ENCODE assay signal across 1 cellular context in the genomic region with DNA sequence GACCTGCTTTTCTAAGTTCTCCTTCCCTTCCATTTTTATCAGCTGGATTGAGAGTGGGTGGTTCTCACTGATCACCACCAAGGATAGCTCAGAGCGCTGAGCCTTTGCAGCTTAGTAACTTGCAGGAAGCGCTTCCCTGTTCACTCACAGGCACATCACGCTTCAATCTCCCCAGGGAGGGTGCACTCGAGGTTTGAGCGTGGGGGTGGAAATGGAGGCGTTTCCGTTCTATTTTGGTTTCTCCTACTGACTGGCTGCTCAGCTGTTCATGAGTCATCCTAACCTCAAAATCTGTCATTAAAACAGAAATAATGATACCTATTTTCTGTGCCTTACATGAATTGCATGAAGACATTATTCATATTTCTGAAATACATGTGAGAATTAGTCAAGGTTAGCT.
TF ChIP-seq lines count a peak whose summit lies in the region.

No MANE protein-coding gene starts in this region.

TF ChIP-seq in K562, 482 proteins besides CTCF, POLR2A, EP300 and RAD21 (continued from another document and continues in another):
- TF ChIP-seq, protein P1, sequence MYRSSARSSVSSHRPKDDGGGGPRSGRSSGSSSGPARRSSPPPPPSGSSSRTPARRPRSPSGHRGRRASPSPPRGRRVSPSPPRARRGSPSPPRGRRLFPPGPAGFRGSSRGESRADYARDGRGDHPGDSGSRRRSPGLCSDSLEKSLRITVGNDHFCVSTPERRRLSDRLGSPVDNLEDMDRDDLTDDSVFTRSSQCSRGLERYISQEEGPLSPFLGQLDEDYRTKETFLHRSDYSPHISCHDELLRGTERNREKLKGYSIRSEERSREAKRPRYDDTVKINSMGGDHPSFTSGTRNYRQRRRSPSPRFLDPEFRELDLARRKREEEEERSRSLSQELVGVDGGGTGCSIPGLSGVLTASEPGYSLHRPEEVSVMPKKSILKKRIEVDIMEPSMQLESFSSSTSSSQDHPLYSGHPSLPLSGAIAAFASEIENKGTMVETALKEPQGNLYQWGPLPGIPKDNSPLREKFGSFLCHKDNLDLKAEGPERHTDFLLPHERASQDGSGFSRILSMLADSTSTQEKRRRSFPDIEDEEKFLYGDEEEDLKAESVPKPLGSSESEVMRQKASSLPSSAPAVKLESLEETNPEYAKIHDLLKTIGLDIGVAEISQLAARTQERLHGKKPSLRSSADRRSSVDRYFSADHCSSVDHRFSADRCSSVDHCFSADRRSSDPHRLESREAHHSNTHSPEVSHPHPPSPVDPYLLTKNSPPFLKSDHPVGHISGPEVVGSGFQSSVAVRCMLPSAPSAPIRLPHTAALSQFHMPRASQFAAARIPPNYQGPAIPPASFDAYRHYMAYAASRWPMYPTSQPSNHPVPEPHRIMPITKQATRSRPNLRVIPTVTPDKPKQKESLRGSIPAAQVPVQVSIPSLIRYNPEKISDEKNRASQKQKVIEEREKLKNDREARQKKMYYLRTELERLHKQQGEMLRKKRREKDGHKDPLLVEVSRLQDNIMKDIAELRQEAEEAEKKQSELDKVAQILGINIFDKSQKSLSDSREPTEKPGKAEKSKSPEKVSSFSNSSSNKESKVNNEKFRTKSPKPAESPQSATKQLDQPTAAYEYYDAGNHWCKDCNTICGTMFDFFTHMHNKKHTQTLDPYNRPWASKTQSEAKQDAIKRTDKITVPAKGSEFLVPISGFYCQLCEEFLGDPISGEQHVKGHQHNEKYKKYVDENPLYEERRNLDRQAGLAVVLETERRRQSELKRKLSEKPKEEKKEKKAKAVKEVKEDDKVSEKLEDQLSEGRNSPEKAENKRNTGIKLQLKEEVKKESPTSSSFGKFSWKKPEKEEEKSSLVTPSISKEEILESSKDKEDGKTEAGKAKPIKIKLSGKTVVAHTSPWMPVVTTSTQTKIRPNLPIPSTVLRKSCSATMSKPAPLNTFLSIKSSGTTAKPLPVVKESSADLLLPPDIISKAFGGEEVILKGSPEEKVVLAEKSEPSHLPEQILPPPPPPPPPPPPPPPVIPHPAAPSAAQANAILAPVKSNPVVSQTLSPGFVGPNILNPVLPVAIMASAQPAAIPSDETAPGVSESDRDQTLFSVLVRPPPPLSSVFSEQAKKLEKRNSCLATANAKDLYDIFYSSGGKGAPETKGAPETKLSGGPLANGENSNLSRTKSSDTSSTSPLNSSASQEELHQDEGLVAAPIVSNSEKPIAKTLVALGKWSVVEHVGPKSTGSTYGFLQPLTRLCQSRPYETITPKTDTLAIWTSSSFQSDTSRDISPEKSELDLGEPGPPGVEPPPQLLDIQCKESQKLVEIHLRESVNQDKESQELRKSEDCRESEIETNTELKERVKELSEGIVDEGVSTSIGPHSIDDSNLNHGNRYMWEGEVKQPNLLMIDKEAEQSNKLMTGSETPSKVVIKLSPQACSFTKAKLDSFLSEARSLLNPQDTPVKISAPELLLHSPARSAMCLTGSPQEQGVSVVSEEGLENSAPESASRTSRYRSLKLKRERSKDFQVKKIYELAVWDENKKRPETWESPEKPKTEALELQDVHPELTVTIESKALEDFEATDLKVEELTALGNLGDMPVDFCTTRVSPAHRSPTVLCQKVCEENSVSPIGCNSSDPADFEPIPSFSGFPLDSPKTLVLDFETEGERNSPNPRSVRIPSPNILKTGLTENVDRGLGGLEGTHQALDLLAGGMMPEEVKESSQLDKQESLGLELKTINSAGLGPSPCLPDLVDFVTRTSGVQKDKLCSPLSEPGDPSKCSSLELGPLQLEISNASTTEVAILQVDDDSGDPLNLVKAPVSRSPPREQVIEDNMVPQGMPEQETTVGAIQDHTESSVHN (IDR thresholded peaks at IDR 0.05; ENCODE audit: borderline replicate concordance in 1 of 2, low read depth in 1 of 2): peak in 1 of 2 experiments; percentile 57; a peak in 1 of 4 replicates
- TF ChIP-seq TAF9B (IDR thresholded peaks at IDR 0.05; ENCODE audit: partially characterized antibody) (no peak), NFE2 (IDR thresholded peaks at IDR 0.05; ENCODE audit: low read depth) (no peak), CXXC5 (CRISPR knock-in tag; IDR thresholded peaks at IDR 0.05) (no peak), FOXA3 (CRISPR knock-in tag; conservative IDR thresholded peaks at IDR 0.05 in 1 of 2, IDR thresholded peaks at IDR 0.05 in 1 of 2) (no peak), DIDO1 (tag; IDR thresholded peaks at IDR 0.05; ENCODE audit: low read depth) (no peak), FOSL1 (tag; conservative IDR thresholded peaks at IDR 0.05) (peak; percentile 44), RBM14 (IDR thresholded peaks at IDR 0.05; ENCODE audit: borderline replicate concordance, insufficient read depth, low read depth, low read length) (no peak), HDGF (IDR thresholded peaks at IDR 0.05) (no peak), PCBP1 (IDR thresholded peaks at IDR 0.05; ENCODE audit: low read depth, low read length, poor library complexity, severe bottlenecking) (no peak), FOXP1 (CRISPR knock-in tag; IDR thresholded peaks at IDR 0.05) (no peak), POLR3G (IDR thresholded peaks at IDR 0.05; ENCODE audit: extremely low read depth, insufficient read length, insufficient replicate concordance) (no peak), ETV5 (CRISPR knock-in tag; IDR thresholded peaks at IDR 0.05; ENCODE audit: low read depth) (no peak), FOXK2 (conservative IDR thresholded peaks at IDR 0.05 in 1 of 2, IDR thresholded peaks at IDR 0.05 in 1 of 2; ENCODE audit: low read depth in 2 of 2) (0 out of 4 replicates have a peak, but pooled peaks of 1 of the 2 experiments have one; percentile 39), ZNF589 (CRISPR knock-in tag; IDR thresholded peaks at IDR 0.05; ENCODE audit: low read depth) (no peak)
- TF ChIP-seq, protein P2, sequence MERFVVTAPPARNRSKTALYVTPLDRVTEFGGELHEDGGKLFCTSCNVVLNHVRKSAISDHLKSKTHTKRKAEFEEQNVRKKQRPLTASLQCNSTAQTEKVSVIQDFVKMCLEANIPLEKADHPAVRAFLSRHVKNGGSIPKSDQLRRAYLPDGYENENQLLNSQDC (CRISPR knock-in tag; IDR thresholded peaks at IDR 0.05): no peak
- TF ChIP-seq, protein P3, sequence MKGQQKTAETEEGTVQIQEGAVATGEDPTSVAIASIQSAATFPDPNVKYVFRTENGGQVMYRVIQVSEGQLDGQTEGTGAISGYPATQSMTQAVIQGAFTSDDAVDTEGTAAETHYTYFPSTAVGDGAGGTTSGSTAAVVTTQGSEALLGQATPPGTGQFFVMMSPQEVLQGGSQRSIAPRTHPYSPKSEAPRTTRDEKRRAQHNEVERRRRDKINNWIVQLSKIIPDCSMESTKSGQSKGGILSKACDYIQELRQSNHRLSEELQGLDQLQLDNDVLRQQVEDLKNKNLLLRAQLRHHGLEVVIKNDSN (CRISPR knock-in tag; IDR thresholded peaks at IDR 0.05): no peak
- TF ChIP-seq, protein P4, sequence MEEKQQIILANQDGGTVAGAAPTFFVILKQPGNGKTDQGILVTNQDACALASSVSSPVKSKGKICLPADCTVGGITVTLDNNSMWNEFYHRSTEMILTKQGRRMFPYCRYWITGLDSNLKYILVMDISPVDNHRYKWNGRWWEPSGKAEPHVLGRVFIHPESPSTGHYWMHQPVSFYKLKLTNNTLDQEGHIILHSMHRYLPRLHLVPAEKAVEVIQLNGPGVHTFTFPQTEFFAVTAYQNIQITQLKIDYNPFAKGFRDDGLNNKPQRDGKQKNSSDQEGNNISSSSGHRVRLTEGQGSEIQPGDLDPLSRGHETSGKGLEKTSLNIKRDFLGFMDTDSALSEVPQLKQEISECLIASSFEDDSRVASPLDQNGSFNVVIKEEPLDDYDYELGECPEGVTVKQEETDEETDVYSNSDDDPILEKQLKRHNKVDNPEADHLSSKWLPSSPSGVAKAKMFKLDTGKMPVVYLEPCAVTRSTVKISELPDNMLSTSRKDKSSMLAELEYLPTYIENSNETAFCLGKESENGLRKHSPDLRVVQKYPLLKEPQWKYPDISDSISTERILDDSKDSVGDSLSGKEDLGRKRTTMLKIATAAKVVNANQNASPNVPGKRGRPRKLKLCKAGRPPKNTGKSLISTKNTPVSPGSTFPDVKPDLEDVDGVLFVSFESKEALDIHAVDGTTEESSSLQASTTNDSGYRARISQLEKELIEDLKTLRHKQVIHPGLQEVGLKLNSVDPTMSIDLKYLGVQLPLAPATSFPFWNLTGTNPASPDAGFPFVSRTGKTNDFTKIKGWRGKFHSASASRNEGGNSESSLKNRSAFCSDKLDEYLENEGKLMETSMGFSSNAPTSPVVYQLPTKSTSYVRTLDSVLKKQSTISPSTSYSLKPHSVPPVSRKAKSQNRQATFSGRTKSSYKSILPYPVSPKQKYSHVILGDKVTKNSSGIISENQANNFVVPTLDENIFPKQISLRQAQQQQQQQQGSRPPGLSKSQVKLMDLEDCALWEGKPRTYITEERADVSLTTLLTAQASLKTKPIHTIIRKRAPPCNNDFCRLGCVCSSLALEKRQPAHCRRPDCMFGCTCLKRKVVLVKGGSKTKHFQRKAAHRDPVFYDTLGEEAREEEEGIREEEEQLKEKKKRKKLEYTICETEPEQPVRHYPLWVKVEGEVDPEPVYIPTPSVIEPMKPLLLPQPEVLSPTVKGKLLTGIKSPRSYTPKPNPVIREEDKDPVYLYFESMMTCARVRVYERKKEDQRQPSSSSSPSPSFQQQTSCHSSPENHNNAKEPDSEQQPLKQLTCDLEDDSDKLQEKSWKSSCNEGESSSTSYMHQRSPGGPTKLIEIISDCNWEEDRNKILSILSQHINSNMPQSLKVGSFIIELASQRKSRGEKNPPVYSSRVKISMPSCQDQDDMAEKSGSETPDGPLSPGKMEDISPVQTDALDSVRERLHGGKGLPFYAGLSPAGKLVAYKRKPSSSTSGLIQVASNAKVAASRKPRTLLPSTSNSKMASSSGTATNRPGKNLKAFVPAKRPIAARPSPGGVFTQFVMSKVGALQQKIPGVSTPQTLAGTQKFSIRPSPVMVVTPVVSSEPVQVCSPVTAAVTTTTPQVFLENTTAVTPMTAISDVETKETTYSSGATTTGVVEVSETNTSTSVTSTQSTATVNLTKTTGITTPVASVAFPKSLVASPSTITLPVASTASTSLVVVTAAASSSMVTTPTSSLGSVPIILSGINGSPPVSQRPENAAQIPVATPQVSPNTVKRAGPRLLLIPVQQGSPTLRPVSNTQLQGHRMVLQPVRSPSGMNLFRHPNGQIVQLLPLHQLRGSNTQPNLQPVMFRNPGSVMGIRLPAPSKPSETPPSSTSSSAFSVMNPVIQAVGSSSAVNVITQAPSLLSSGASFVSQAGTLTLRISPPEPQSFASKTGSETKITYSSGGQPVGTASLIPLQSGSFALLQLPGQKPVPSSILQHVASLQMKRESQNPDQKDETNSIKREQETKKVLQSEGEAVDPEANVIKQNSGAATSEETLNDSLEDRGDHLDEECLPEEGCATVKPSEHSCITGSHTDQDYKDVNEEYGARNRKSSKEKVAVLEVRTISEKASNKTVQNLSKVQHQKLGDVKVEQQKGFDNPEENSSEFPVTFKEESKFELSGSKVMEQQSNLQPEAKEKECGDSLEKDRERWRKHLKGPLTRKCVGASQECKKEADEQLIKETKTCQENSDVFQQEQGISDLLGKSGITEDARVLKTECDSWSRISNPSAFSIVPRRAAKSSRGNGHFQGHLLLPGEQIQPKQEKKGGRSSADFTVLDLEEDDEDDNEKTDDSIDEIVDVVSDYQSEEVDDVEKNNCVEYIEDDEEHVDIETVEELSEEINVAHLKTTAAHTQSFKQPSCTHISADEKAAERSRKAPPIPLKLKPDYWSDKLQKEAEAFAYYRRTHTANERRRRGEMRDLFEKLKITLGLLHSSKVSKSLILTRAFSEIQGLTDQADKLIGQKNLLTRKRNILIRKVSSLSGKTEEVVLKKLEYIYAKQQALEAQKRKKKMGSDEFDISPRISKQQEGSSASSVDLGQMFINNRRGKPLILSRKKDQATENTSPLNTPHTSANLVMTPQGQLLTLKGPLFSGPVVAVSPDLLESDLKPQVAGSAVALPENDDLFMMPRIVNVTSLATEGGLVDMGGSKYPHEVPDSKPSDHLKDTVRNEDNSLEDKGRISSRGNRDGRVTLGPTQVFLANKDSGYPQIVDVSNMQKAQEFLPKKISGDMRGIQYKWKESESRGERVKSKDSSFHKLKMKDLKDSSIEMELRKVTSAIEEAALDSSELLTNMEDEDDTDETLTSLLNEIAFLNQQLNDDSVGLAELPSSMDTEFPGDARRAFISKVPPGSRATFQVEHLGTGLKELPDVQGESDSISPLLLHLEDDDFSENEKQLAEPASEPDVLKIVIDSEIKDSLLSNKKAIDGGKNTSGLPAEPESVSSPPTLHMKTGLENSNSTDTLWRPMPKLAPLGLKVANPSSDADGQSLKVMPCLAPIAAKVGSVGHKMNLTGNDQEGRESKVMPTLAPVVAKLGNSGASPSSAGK (IDR thresholded peaks at IDR 0.05): no peak
- TF ChIP-seq, protein P5, sequence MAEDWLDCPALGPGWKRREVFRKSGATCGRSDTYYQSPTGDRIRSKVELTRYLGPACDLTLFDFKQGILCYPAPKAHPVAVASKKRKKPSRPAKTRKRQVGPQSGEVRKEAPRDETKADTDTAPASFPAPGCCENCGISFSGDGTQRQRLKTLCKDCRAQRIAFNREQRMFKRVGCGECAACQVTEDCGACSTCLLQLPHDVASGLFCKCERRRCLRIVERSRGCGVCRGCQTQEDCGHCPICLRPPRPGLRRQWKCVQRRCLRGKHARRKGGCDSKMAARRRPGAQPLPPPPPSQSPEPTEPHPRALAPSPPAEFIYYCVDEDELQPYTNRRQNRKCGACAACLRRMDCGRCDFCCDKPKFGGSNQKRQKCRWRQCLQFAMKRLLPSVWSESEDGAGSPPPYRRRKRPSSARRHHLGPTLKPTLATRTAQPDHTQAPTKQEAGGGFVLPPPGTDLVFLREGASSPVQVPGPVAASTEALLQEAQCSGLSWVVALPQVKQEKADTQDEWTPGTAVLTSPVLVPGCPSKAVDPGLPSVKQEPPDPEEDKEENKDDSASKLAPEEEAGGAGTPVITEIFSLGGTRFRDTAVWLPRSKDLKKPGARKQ (CRISPR knock-in tag; IDR thresholded peaks at IDR 0.05): no peak
- TF ChIP-seq, protein P6, sequence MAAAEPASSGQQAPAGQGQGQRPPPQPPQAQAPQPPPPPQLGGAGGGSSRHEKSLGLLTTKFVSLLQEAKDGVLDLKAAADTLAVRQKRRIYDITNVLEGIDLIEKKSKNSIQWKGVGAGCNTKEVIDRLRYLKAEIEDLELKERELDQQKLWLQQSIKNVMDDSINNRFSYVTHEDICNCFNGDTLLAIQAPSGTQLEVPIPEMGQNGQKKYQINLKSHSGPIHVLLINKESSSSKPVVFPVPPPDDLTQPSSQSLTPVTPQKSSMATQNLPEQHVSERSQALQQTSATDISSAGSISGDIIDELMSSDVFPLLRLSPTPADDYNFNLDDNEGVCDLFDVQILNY (CRISPR knock-in tag; IDR thresholded peaks at IDR 0.05): no peak
- TF ChIP-seq, protein P7, sequence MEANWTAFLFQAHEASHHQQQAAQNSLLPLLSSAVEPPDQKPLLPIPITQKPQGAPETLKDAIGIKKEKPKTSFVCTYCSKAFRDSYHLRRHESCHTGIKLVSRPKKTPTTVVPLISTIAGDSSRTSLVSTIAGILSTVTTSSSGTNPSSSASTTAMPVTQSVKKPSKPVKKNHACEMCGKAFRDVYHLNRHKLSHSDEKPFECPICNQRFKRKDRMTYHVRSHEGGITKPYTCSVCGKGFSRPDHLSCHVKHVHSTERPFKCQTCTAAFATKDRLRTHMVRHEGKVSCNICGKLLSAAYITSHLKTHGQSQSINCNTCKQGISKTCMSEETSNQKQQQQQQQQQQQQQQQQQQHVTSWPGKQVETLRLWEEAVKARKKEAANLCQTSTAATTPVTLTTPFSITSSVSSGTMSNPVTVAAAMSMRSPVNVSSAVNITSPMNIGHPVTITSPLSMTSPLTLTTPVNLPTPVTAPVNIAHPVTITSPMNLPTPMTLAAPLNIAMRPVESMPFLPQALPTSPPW (CRISPR knock-in tag; IDR thresholded peaks at IDR 0.05): peak; percentile 36; the same call in 1 of the 2 replicates
- TF ChIP-seq, protein P8, sequence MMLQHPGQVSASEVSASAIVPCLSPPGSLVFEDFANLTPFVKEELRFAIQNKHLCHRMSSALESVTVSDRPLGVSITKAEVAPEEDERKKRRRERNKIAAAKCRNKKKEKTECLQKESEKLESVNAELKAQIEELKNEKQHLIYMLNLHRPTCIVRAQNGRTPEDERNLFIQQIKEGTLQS (IDR thresholded peaks at IDR 0.05): peak; percentile 70; the same call in 1 of the 2 replicates
- TF ChIP-seq, protein P8 (CRISPR knock-in tag; conservative IDR thresholded peaks at IDR 0.05): no peak
